Comparison of ENCODE assay signal across 9 cellular contexts in the genomic region with DNA sequence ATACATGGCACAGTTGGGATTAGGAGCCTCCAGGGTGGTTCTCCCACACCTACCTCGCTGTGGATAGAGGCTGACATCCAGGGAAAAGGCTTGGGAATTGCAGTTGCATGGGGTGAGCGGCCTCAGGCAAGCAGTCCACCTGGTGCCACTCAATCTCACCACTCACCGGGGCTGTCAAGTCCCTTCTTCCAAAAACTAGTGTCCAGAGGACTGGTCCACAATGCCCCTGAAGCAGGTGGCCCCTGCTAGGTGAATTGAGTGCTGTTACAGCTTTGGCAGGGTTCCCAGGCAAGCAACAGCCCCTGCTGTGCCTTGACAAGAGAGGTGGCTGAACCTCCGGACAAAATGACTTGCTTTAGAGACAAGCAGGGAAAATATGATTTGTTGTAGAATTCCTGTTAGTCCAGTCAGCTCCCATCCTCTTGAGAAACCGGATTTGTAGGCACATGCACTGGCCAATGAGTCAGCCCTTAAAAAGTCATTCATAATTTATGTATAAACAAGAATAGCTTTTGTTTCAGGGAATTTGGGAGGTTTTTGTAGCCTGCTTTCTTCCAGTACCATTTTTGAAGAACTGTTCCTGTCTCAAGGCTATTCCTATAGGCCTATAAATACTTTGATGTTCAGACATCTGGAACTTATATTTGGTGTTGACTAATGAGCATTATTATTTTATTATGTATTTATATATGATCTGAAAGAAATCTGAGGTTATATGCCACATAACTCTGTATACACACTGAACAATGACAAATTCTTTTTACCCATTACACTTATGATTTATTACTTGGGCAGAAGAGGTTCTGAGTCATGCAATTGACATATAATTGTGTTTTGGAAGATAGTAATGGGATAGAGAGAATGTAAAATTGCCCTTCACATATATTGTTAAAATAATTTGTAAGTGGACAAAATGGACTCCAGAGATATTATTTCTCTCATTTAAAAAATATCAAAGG.
DNase-seq lines count a peak whose midpoint lies in the region; TF ChIP-seq lines count a peak whose summit lies in the region.
"Had no signal": no experiment of that assay in that cellular context is flagged by ENCODE, and none has a peak within 500 bp of the region (broad histone marks: within the 10 kb centered on the region; RNA-seq: fewer than 3 reads in every experiment).

No MANE protein-coding gene starts in this region.

- CTCF ChIA-PET in RWPE1 (lab: Yijun Ruan, JAX): interaction anchor here (0.5 to 0.8 kb wide), 6 partner anchors 17 to 249 kb away, joined by 3 to 4 read pairs (median 4); no protein-coding TSS in a partner anchor

- no peak overlapping the region for H3K4me3 Mint-ChIP-seq in endothelial cell (ENCODE audit: unreplicated experiment)

- DNase-seq in HPDE6-E6E7 (ENCODE audit: extremely low spot score) (peak; percentile 77), RWPE1 (ENCODE audit: low spot score) (peak; percentile 94), fibroblast of villous mesenchyme (ENCODE audit: low read depth) (peak; percentile 93), NCI-H1694 (lab: John Stamatoyannopoulos, UW) (no peak), endothelial cell (ENCODE audit: low spot score) (no peak)
- no peak for DNase-seq in stimulated activated CD4-positive, alpha-beta T cell treated with anti-CD3 and anti-CD28 coated beads, Interleukin-2, amount 100 ng/mL, for 24 hours
- DNase-seq in activated CD8-positive, alpha-beta memory T cell treated with anti-CD3 and anti-CD28 coated beads, Interleukin-2, amount 50 U/mL, for 48 hours: no peak
- DNase-seq: left cardiac atrium had no signal

- H3K9me3 ChIP-seq in subcutaneous abdominal adipose tissue (ENCODE audit: control insufficient read depth in 5 of 5, low read length in 5 of 5): no peaks in the 10 kb centered on the region

- H3K9me3 Mint-ChIP-seq in endothelial cell (ENCODE audit: unreplicated experiment): no peaks in the 10 kb centered on the region

- no peak overlapping the region for H3K27ac Mint-ChIP-seq in endothelial cell (ENCODE audit: unreplicated experiment)

- H3K4me3 ChIP-seq in fibroblast of villous mesenchyme (ENCODE audit: low read depth, low read length) (peak overlapping the region; percentile 41), subcutaneous abdominal adipose tissue (ENCODE audit: low read depth in 1 of 5, low read length in 5 of 5) (peak overlapping the region in 2 of 5 donors; percentile 8 to 29)

- TF ChIP-seq CTCF in RWPE1 (conservative IDR thresholded peaks at IDR 0.05; ENCODE audit: low read depth) (no peak; the same call in 1 of the 2 replicates), fibroblast of villous mesenchyme (IDR thresholded peaks at IDR 0.05; ENCODE audit: insufficient read depth, low read depth, low read length) (no peak), endothelial cell (IDR thresholded peaks at IDR 0.05; ENCODE audit: unreplicated experiment) (no peak)

- H3K4me1 Mint-ChIP-seq in endothelial cell (ENCODE audit: unreplicated experiment): no peaks in the 10 kb centered on the region

- peaks cover 0 to 3% (median 0%) of the 10 kb centered on the region in 5 donors for H3K4me1 ChIP-seq in subcutaneous abdominal adipose tissue (ENCODE audit: control insufficient read depth in 5 of 5, insufficient read depth in 5 of 5, low read length in 5 of 5)

- H3K27me3 ChIP-seq in subcutaneous abdominal adipose tissue (ENCODE audit: control insufficient read depth in 5 of 5, insufficient read depth in 4 of 5, low read length in 5 of 5): no peaks in the 10 kb centered on the region

- H3K36me3 ChIP-seq in subcutaneous abdominal adipose tissue (ENCODE audit: control insufficient read depth in 5 of 5, insufficient read depth in 5 of 5, low read length in 5 of 5): no peaks in the 10 kb centered on the region

- no peaks in the 10 kb centered on the region for H3K36me3 Mint-ChIP-seq in endothelial cell (ENCODE audit: low read depth, unreplicated experiment)

- no peaks in the 10 kb centered on the region for H3K27me3 Mint-ChIP-seq in endothelial cell (ENCODE audit: unreplicated experiment)

- H3K27ac ChIP-seq in RWPE1 (peak overlapping the region; percentile 98), subcutaneous abdominal adipose tissue (ENCODE audit: low read depth, low read length) (peak overlapping the region; percentile 56)

- POLR2A ChIA-PET in RWPE1 (lab: Yijun Ruan, JAX; ENCODE audit: low non-redundant PET): interaction anchor here (0.6 kb wide), 1 partner anchor 860 kb away, joined by 3 read pairs; no protein-coding TSS in a partner anchor

- no peak overlapping the region for H3K9ac ChIP-seq in subcutaneous abdominal adipose tissue (ENCODE audit: low read length in 5 of 5)

Comparison
In these comparisons a context has a peak if more than half of its experiments do, and no peak if none do; other contexts are left out.
1. DNase-seq: peak in HPDE6-E6E7 (single experiment), RWPE1 (single experiment) and fibroblast of villous mesenchyme (single experiment); none in stimulated activated CD4-positive, alpha-beta T cell treated with anti-CD3 and anti-CD28 coated beads, Interleukin-2, amount 100 ng/mL, for 24 hours (0 of 2), activated CD8-positive, alpha-beta memory T cell treated with anti-CD3 and anti-CD28 coated beads, Interleukin-2, amount 50 U/mL, for 48 hours (single experiment), NCI-H1694 (single experiment) and endothelial cell (single experiment).